In genomic region chr6:37077459-37078296, GRCh38 we compare ENCODE assay signal across 9 cellular contexts.
A peak's percentile ranks its signal among the peaks of the same experiment; 100 is the strongest.
DNase-seq lines count a peak whose midpoint lies in the region; ATAC-seq, FAIRE-seq and TF ChIP-seq lines count a peak whose summit lies in the region.
"Had no signal": no experiment of that assay in that cellular context is flagged by ENCODE, and none has a peak within 500 bp of the region (broad histone marks: within the 10 kb centered on the region; RNA-seq: fewer than 3 reads in every experiment).

No MANE protein-coding gene starts in this region.

- H3K27ac ChIP-seq in testis = no peak overlapping the region

- H3K4me3 ChIP-seq in lower leg skin (ENCODE audit: low read depth, poor library complexity, severe bottlenecking) (no peak overlapping the region), testis (no peak overlapping the region)

- no peaks in the 10 kb centered on the region for H3K36me3 Mint-ChIP-seq in activated T-helper 1 cell treated with anti-CD3 and anti-CD28 coated beads, Interleukin-12 subunit alpha, Interleukin-12 subunit beta, Interleukin-2, Interleukin-4 antibody, amounts not matched to agents 30 ng/mL and 10 ng/mL and 1 ng/mL, durations not matched to agents 14 hours and 24 hours and 36 hours (ENCODE audit: low read depth)
- H3K36me3 Mint-ChIP-seq: naive thymus-derived CD4-positive, alpha-beta T cell had no signal

- no peak for ATAC-seq in HG03139 (IDR thresholded peaks at IDR 0.05; ENCODE audit: unreplicated experiment)
- ATAC-seq: naive thymus-derived CD4-positive, alpha-beta T cell had no signal

- H3K9me3 ChIP-seq in testis = no peaks in the 10 kb centered on the region

- TF ChIP-seq CTCF in lower leg skin (IDR thresholded peaks at IDR 0.05) (no peak), testis (IDR thresholded peaks at IDR 0.05) (no peak)

- peaks cover 10% of the 10 kb centered on the region for H3K4me1 Mint-ChIP-seq in activated T-helper 1 cell treated with anti-CD3 and anti-CD28 coated beads, Interleukin-12 subunit alpha, Interleukin-12 subunit beta, Interleukin-2, Interleukin-4 antibody, amounts not matched to agents 30 ng/mL and 10 ng/mL and 1 ng/mL, durations not matched to agents 14 hours and 24 hours and 36 hours (ENCODE audit: low read depth)

- peaks cover 21% of the 10 kb centered on the region for H3K4me1 ChIP-seq in testis

- H3K4me3 Mint-ChIP-seq in activated T-helper 1 cell treated with anti-CD3 and anti-CD28 coated beads, Interleukin-12 subunit alpha, Interleukin-12 subunit beta, Interleukin-2, Interleukin-4 antibody, amounts not matched to agents 30 ng/mL and 10 ng/mL and 1 ng/mL, durations not matched to agents 14 hours and 24 hours and 36 hours = no peak overlapping the region
- H3K4me3 Mint-ChIP-seq: naive thymus-derived CD4-positive, alpha-beta T cell had no signal

- no peak for TF ChIP-seq POLR2A in lower leg skin (IDR thresholded peaks at IDR 0.05)
- TF ChIP-seq POLR2A in testis (IDR thresholded peaks at IDR 0.05) = no peak

- peak; percentile 68 for DNase-seq in HS-5 (ENCODE audit: low read depth)
- peak; percentile 63 to 96 for DNase-seq in lower leg skin (ENCODE audit: low spot score in 2 of 2)
- DNase-seq in testis = peak; percentile 83
- no peak for DNase-seq in foreskin melanocyte
- no peak for DNase-seq in globus pallidus (ENCODE audit: low spot score)
- DNase-seq in activated T-helper 1 cell treated with anti-CD3 and anti-CD28 coated beads, Interleukin-12 subunit alpha, Interleukin-12 subunit beta, Interleukin-2, Interleukin-4 antibody, amounts not matched to agents 30 ng/mL and 10 ng/mL and 1 ng/mL, durations not matched to agents 14 hours and 24 hours and 36 hours (ENCODE audit: low spot score) = no peak
- DNase-seq: naive thymus-derived CD4-positive, alpha-beta T cell had no signal

- H3K27me3 Mint-ChIP-seq in activated T-helper 1 cell treated with anti-CD3 and anti-CD28 coated beads, Interleukin-12 subunit alpha, Interleukin-12 subunit beta, Interleukin-2, Interleukin-4 antibody, amounts not matched to agents 30 ng/mL and 10 ng/mL and 1 ng/mL, durations not matched to agents 14 hours and 24 hours and 36 hours (ENCODE audit: insufficient read depth) = peaks cover 1% of the 10 kb centered on the region
- H3K27me3 Mint-ChIP-seq: naive thymus-derived CD4-positive, alpha-beta T cell had no signal

- no peaks in the 10 kb centered on the region for H3K36me3 ChIP-seq in testis (ENCODE audit: low read depth, missing control alignments)

- H3K27me3 ChIP-seq in testis = no peaks in the 10 kb centered on the region

- no peak overlapping the region for H3K27ac Mint-ChIP-seq in activated T-helper 1 cell treated with anti-CD3 and anti-CD28 coated beads, Interleukin-12 subunit alpha, Interleukin-12 subunit beta, Interleukin-2, Interleukin-4 antibody, amounts not matched to agents 30 ng/mL and 10 ng/mL and 1 ng/mL, durations not matched to agents 14 hours and 24 hours and 36 hours
- H3K27ac Mint-ChIP-seq: naive thymus-derived CD4-positive, alpha-beta T cell had no signal

- intact Hi-C loops in lower leg skin (cut with DNase I; ENCODE audit: low total_unique reads) (no loop called here), testis (cut with DNase I; ENCODE audit: low total_unique reads) (no loop called here)
- intact Hi-C loops in activated T-helper 1 cell treated with anti-CD3 and anti-CD28 coated beads, Interleukin-12 subunit alpha, Interleukin-12 subunit beta, Interleukin-2, Interleukin-4 antibody, amounts not matched to agents 30 ng/mL and 10 ng/mL and 1 ng/mL, durations not matched to agents 14 hours and 24 hours and 36 hours (cut with micrococcal nuclease) = no loop called here

- 20 to 26% methylated on average over 10 to 17 of the region's 20 CpGs for WGBS in lower leg skin, 2 donors
- WGBS in testis, 2 donors = 25 to 33% methylated on average over 5 to 20 of the region's 20 CpGs

- peak; percentile 41 for FAIRE-seq in endometrium (lab: Jason Lieb, UNC)

- no peaks in the 10 kb centered on the region for H3K9me3 Mint-ChIP-seq in activated T-helper 1 cell treated with anti-CD3 and anti-CD28 coated beads, Interleukin-12 subunit alpha, Interleukin-12 subunit beta, Interleukin-2, Interleukin-4 antibody, amounts not matched to agents 30 ng/mL and 10 ng/mL and 1 ng/mL, durations not matched to agents 14 hours and 24 hours and 36 hours

Comparison
In these comparisons a context has a peak if more than half of its experiments do, and no peak if none do; other contexts are left out.
1. DNase-seq: peak in HS-5 (single experiment), lower leg skin (2 of 2) and testis (single experiment); none in foreskin melanocyte (single experiment), globus pallidus (single experiment) and activated T-helper 1 cell treated with anti-CD3 and anti-CD28 coated beads, Interleukin-12 subunit alpha, Interleukin-12 subunit beta, Interleukin-2, Interleukin-4 antibody, amounts not matched to agents 30 ng/mL and 10 ng/mL and 1 ng/mL, durations not matched to agents 14 hours and 24 hours and 36 hours (single experiment).